Comparison of ENCODE assay signal across 8 cellular contexts in genomic region chr18:63969965-63970802, GRCh38. TPM values are rescaled to one million over a fixed set of nuclear protein-coding genes. Genes with fewer than 3 reads are reported as not detected.
DNase-seq lines count a peak whose midpoint lies in the region; ATAC-seq, FAIRE-seq and TF ChIP-seq lines count a peak whose summit lies in the region.

TSS of gene SERPINB8 (plus strand) at chr18:63970081. CDS start at chr18:63978309, 8,228 bp downstream.

- intact Hi-C loops in Right ventricle myocardium superior (cut with DNase I): no loop called here
- intact Hi-C loops in pancreas (cut with DNase I): no loop called here
- intact Hi-C loops in thyroid gland (cut with DNase I): no loop called here

- peak within 1 kb of the TSS; percentile 76 for H3K4me3 ChIP-seq in HEK293 (ENCODE audit: low read depth, low read length)
- H3K4me3 ChIP-seq in pancreas: peak within 1 kb of the TSS; percentile 59 to 91 (median 82)
- H3K4me3 ChIP-seq in thyroid gland (replicated peaks in 1 of 3): peak within 1 kb of the TSS; percentile 32 to 69 (median 45)

- peak within 1 kb of the TSS; percentile 94 for H3K27ac ChIP-seq in HEK293 (ENCODE audit: extremely low read depth, low read depth, low read length)
- H3K27ac ChIP-seq in pancreas: peak within 1 kb of the TSS; percentile 94 to 99 (median 98)
- H3K27ac ChIP-seq in thyroid gland: peak within 1 kb of the TSS; percentile 94 to 97 (median 96)

- H3K9me3 ChIP-seq in HEK293 (ENCODE audit: control insufficient read depth, insufficient read depth, low read depth, low read length) (no peaks in the 10 kb centered on the region), pancreas (no peaks in the 10 kb centered on the region), thyroid gland (no peaks in the 10 kb centered on the region)

- DNase-seq in G401 (ENCODE audit: low spot score): peak; percentile 96
- DNase-seq in MV-4-11 (lab: John Stamatoyannopoulos, UW): peak; percentile 93
- DNase-seq in activated naive CD8-positive, alpha-beta T cell treated with anti-CD3 and anti-CD28 coated beads, Interleukin-2, amount 50 U/mL, for 16 hours (ENCODE audit: low read depth, low spot score): peak; percentile 42
- peak; percentile 96 for DNase-seq in Right ventricle myocardium superior
- peak; percentile 91 to 95 (median 92) for DNase-seq in pancreas
- peak; percentile 96 to 97 for DNase-seq in thyroid gland

- no peaks in the 10 kb centered on the region for H3K27me3 ChIP-seq in pancreas
- no peaks in the 10 kb centered on the region for H3K27me3 ChIP-seq in thyroid gland

- TF ChIP-seq CTCF in HEK293 (tag by site-specific recombination; IDR thresholded peaks at IDR 0.05) (no peak), pancreas (IDR thresholded peaks at IDR 0.05) (no peak), thyroid gland (IDR thresholded peaks at IDR 0.05) (no peak)

- ATAC-seq in SK-N-SH treated with all-trans-retinoic acid at 6 μM for 48 hours (peak; percentile 97), Right ventricle myocardium superior (ENCODE audit: poor library complexity) (peak; percentile 99), pancreas (peak; percentile 96 to 99 (median 97))

- 0 to 1% methylated on average over 42 to 62 of the region's 62 CpGs for WGBS in pancreas, 2 donors
- WGBS in thyroid gland, 2 donors: 1% methylated on average over 41 to 45 of the region's 62 CpGs

- in situ Hi-C loops in G401 (cut with HindIII; ENCODE audit: low sequenced_read_pairs): no loop called here

- no peak for FAIRE-seq in pancreas (lab: Jason Lieb, UNC)

- H3K4me1 ChIP-seq in HEK293 (ENCODE audit: control insufficient read depth, insufficient read depth, low read length) (peaks cover 9% of the 10 kb centered on the region; the same call in 1 of the 2 replicates), pancreas (peaks cover 0 to 7% (median 6%) of the 10 kb centered on the region in 3 donors), thyroid gland (peaks cover 0 to 19% of the 10 kb centered on the region in 2 donors)

- POLR2A ChIA-PET in HEK293 (lab: Yijun Ruan, JAX): interaction anchor here (0.5 to 1.1 kb wide), 10 partner anchors 8 to 548 kb away, joined by 3 to 8 read pairs (median 4); partner anchors contain the start of gene VPS4B

- H3K36me3 ChIP-seq in HEK293 (ENCODE audit: control insufficient read depth in 2 of 2, insufficient read depth in 1 of 2, low read length in 2 of 2) (no peaks in the 10 kb centered on the region; a peak in 1 of 3 replicates), pancreas (no peaks in the 10 kb centered on the region), thyroid gland (no peaks in the 10 kb centered on the region)

- CTCF ChIA-PET in HEK293 (lab: Yijun Ruan, JAX): interaction anchor here (0.6 to 0.7 kb wide), 3 partner anchors 12 to 1664 kb away, joined by 3 to 4 read pairs (median 3); no protein-coding TSS in a partner anchor

- peak; percentile 38 to 95 for TF ChIP-seq POLR2A in thyroid gland (IDR thresholded peaks at IDR 0.05)

TF ChIP-seq in HEK293, 187 proteins besides CTCF, POLR2A, EP300 and RAD21 (continues in another document):
- TF ChIP-seq ZNF549 (tag by site-specific recombination; IDR thresholded peaks at IDR 0.05): no peak
- TF ChIP-seq ZNF311 (tag by site-specific recombination; IDR thresholded peaks at IDR 0.05; ENCODE audit: borderline replicate concordance): no peak
- TF ChIP-seq SP7 (tag by site-specific recombination; IDR thresholded peaks at IDR 0.05): peak; percentile 66
- TF ChIP-seq ZNF76 (tag by site-specific recombination; IDR thresholded peaks at IDR 0.05; ENCODE audit: borderline replicate concordance, low read depth): peak; percentile 26; the same call in 1 of the 2 replicates
- TF ChIP-seq, protein P1, sequence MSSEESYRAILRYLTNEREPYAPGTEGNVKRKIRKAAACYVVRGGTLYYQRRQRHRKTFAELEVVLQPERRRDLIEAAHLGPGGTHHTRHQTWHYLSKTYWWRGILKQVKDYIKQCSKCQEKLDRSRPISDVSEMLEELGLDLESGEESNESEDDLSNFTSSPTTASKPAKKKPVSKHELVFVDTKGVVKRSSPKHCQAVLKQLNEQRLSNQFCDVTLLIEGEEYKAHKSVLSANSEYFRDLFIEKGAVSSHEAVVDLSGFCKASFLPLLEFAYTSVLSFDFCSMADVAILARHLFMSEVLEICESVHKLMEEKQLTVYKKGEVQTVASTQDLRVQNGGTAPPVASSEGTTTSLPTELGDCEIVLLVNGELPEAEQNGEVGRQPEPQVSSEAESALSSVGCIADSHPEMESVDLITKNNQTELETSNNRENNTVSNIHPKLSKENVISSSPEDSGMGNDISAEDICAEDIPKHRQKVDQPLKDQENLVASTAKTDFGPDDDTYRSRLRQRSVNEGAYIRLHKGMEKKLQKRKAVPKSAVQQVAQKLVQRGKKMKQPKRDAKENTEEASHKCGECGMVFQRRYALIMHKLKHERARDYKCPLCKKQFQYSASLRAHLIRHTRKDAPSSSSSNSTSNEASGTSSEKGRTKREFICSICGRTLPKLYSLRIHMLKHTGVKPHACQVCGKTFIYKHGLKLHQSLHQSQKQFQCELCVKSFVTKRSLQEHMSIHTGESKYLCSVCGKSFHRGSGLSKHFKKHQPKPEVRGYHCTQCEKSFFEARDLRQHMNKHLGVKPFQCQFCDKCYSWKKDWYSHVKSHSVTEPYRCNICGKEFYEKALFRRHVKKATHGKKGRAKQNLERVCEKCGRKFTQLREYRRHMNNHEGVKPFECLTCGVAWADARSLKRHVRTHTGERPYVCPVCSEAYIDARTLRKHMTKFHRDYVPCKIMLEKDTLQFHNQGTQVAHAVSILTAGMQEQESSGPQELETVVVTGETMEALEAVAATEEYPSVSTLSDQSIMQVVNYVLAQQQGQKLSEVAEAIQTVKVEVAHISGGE (tag by site-specific recombination; conservative IDR thresholded peaks at IDR 0.05; ENCODE audit: low read depth): peak; percentile 60
- peak; percentile 94 for TF ChIP-seq ZNF341 (tag by site-specific recombination; IDR thresholded peaks at IDR 0.05; ENCODE audit: low read depth)
- TF ChIP-seq ZBTB21 (tag by site-specific recombination; IDR thresholded peaks at IDR 0.05): peak; percentile 65

TF ChIP-seq in SK-N-SH treated with all-trans-retinoic acid at 6 μM for 48 hours, 23 proteins besides CTCF, POLR2A, EP300 and RAD21:
- TF ChIP-seq SNAI2 (CRISPR knock-in tag; IDR thresholded peaks at IDR 0.05) (peak; percentile 83; the same call in 1 of the 2 replicates), ESRRG (CRISPR knock-in tag; IDR thresholded peaks at IDR 0.05) (no peak), TCF4 (CRISPR knock-in tag; IDR thresholded peaks at IDR 0.05; ENCODE audit: borderline replicate concordance) (peak; percentile 58; the same call in 1 of the 2 replicates)
TF ChIP-seq in SK-N-SH treated with all-trans-retinoic acid at 6 μM for 48 hours: peak in this region for 2.

RNA-seq across cellular contexts. Expression of gene SERPINB8, which starts in this region (rescaled TPM):
- total RNA-seq in G401 (2014; rRNA removed; shearing (Covaris generic)): not detected in 2 replicates
- total RNA-seq in Right ventricle myocardium superior (1.6 TPM), pancreas (10 to 100 TPM in 2 of 6 donors, 1 to 10 TPM in 4; 2.8 to 11.5 (median 4.0) TPM), thyroid gland (1 to 10 TPM; 2.8 to 8.8 (median 5.3) TPM)
- 1 to 10 TPM; 3.1 to 5.6 TPM for polyA plus RNA-seq in pancreas

Comparison
In these comparisons a context has a peak if more than half of its experiments do, and no peak if none do; other contexts are left out.
1. Peak in every context shown above with its lines: DNase-seq, ATAC-seq, H3K4me3 ChIP-seq and H3K27ac ChIP-seq.
2. Peak in DNase-seq in G401; RNA of the gene not detected or under 1 TPM.
3. DNase-seq: peak in every context shown above with its lines; median percentile 96 in thyroid gland; 96 in G401; 96 in Right ventricle myocardium superior; 93 in MV-4-11; 92 in pancreas; 42 in activated naive CD8-positive, alpha-beta T cell treated with anti-CD3 and anti-CD28 coated beads, Interleukin-2, amount 50 U/mL, for 16 hours.